ENCODE assay signal across 8 cellular contexts in the genomic region with DNA sequence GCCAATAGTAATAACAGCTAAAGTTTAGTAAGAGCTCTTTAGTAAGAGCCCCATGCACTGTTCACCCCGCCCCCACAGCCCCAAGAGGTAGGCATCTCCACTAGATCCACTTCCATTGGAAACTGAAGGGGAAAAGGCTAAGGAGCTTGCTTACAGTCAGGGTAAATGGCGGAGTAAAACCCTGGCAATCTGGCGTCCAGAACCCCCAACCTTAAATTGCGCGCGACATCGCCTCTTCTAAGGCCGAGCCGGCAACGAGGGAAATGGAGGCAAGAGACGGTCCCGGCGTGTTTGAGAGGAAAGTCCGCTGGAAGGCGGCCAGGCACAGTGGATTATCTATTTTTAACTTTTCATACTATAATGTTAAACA. TPM values are rescaled to one million over a fixed set of nuclear protein-coding genes. Genes with fewer than 3 reads are reported as not detected.
A peak's percentile ranks its signal among the peaks of the same experiment; 100 is the strongest.
DNase-seq lines count a peak whose midpoint lies in the region; ATAC-seq, FAIRE-seq and TF ChIP-seq lines count a peak whose summit lies in the region.

No MANE protein-coding gene starts in this region.

- under 1% methylated on average over 15 of the region's 15 CpGs for WGBS in hepatocyte (ENCODE audit: low lambda C conversion rate, missing lambda C conversion rate)
- WGBS in small intestine, 3 donors: 0 to 1% (median 0%) methylated on average over 15 of the region's 15 CpGs

- no peak for FAIRE-seq in small intestine (lab: Jason Lieb, UNC)

- H3K4me2 ChIP-seq in hepatocyte: peak overlapping the region; percentile 79

- DNase-seq in stimulated activated CD4-positive, alpha-beta T cell treated with anti-CD3 and anti-CD28 coated beads, Interleukin-12 subunit alpha, Interleukin-12 subunit beta, amount 100 ng/mL, for 48 hours (ENCODE audit: low read depth in 2 of 3, low spot score in 1 of 3): peak; percentile 2 to 35 (median 32)
- DNase-seq in stimulated activated CD4-positive, alpha-beta T cell treated with anti-CD3 and anti-CD28 coated beads, Interleukin-1b, Interleukin-23, amount 100 ng/mL, for 48 hours: no peak
- DNase-seq in NCI-H2107 (lab: John Stamatoyannopoulos, UW) (peak; percentile 66), hepatocyte (ENCODE audit: low spot score) (no peak), small intestine (no peak), mesenteric fat pad (ENCODE audit: low spot score) (no peak)
- DNase-seq in activated naive CD4-positive, alpha-beta T cell treated with Interleukin-2 at 50 U/mL for 16 hours: peak; percentile 39

- H3K4me1 ChIP-seq in hepatocyte (ENCODE audit: insufficient read depth): no peaks in the 10 kb centered on the region
- no peaks in the 10 kb centered on the region for H3K4me1 ChIP-seq in small intestine (ENCODE audit: control insufficient read depth in 2 of 2, insufficient read depth in 1 of 2, low read depth in 1 of 2, low read length in 1 of 2)

- TF ChIP-seq CTCF in hepatocyte (IDR thresholded peaks at IDR 0.05; ENCODE audit: poor library complexity): no peak

- H3K27me3 ChIP-seq in hepatocyte (no peaks in the 10 kb centered on the region), small intestine (ENCODE audit: control insufficient read depth in 2 of 2, insufficient read depth in 2 of 2, low read length in 2 of 2) (no peaks in the 10 kb centered on the region)

- H3K9me3 ChIP-seq in hepatocyte (ENCODE audit: low read depth) (no peaks in the 10 kb centered on the region), small intestine (ENCODE audit: control insufficient read depth, low read depth) (no peaks in the 10 kb centered on the region)

- peak overlapping the region; percentile 95 for H2AFZ ChIP-seq in hepatocyte

- peak overlapping the region; percentile 52 for H3K4me3 ChIP-seq in hepatocyte
- peak overlapping the region; percentile 68 to 97 for H3K4me3 ChIP-seq in small intestine (ENCODE audit: low read depth in 1 of 2, low read length in 2 of 2)

- no peaks in the 10 kb centered on the region for H3K36me3 ChIP-seq in hepatocyte (replicated peaks; ENCODE audit: insufficient read depth, low read depth)
- H3K36me3 ChIP-seq in small intestine (ENCODE audit: control insufficient read depth in 2 of 2, insufficient read depth in 2 of 2, low read length in 2 of 2): no peaks in the 10 kb centered on the region

- peak; percentile 12 for ATAC-seq in HG02798 (IDR thresholded peaks at IDR 0.05; ENCODE audit: poor library complexity, unreplicated experiment)

- no peaks in the 10 kb centered on the region for H3K9me2 ChIP-seq in hepatocyte (replicated peaks; ENCODE audit: insufficient read depth)

- H4K20me1 ChIP-seq in hepatocyte (ENCODE audit: insufficient read depth, poor library complexity, severe bottlenecking): peaks cover 8% of the 10 kb centered on the region

- H3K27ac ChIP-seq in hepatocyte (peak overlapping the region; percentile 90), small intestine (ENCODE audit: low read depth in 1 of 2, low read length in 1 of 2) (peak overlapping the region in 1 of 2 donors; percentile 43)

- H3K79me2 ChIP-seq in hepatocyte: peaks cover 53% of the 10 kb centered on the region

RNA-seq across cellular contexts. Expression of gene C3orf38, which starts 0.6 kb away (rescaled TPM):
- total RNA-seq in hepatocyte (27.5 and 35.5 TPM in 2 replicates), mesenteric fat pad (22.6 TPM)
- polyA plus RNA-seq in hepatocyte (15.3 and 21.8 TPM in 2 replicates), small intestine (10 to 100 TPM in 1 of 3 donors, 1 to 10 TPM in 2; 7.8 to 14.1 (median 10.0) TPM)

Comparison
In these comparisons a context has a peak if more than half of its experiments do, and no peak if none do; other contexts are left out.
1. DNase-seq: peak in stimulated activated CD4-positive, alpha-beta T cell treated with anti-CD3 and anti-CD28 coated beads, Interleukin-12 subunit alpha, Interleukin-12 subunit beta, amount 100 ng/mL, for 48 hours (3 of 3), NCI-H2107 (single experiment) and activated naive CD4-positive, alpha-beta T cell treated with Interleukin-2 at 50 U/mL for 16 hours (single experiment); none in stimulated activated CD4-positive, alpha-beta T cell treated with anti-CD3 and anti-CD28 coated beads, Interleukin-1b, Interleukin-23, amount 100 ng/mL, for 48 hours (single experiment), hepatocyte (single experiment), small intestine (single experiment) and mesenteric fat pad (single experiment).